ENCODE assay signal across 17 cellular contexts in the genomic region with DNA sequence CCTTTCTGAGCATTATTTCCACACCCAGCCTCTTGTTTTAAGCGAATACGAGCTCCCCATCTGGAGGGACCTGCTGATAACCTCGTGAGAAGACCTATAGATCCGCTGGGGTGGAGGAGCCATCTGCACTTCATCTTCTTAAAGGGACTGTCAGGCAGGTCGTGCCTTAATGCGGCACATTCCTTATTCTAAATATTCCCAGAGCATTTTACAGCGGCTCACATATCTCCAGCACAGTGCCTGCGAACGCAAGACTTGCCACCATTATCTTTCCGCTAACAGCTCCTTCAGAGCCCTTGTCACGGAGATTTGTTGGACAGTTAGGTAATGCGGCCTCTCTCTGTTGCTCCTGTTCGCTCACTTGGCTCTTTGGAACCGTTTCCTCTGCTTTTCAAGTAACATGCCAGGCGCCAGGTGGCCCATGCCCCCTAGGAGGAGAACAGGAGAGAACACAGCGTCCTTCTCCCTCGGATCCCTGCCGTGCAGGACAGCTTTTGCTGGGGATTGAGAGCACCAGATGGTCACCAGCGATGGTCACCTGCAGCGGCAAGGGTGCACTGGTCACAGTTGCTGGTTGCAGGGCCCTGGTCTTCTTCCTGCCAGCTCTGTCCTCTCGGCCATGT.
"Had no signal": no experiment of that assay in that cellular context is flagged by ENCODE, and none has a peak within 500 bp of the region (broad histone marks: within the 10 kb centered on the region; RNA-seq: fewer than 3 reads in every experiment).

No MANE protein-coding gene starts in this region.

- H3K4me3 ChIP-seq: esophagus squamous epithelium, sigmoid colon had no signal

- H3K27ac ChIP-seq: brain microvascular endothelial cell, esophagus squamous epithelium, sigmoid colon, VCaP had no signal

- DNase-seq: activated CD4-positive, alpha-beta T cell treated with anti-CD3 and anti-CD28 coated beads for 4 hours; activated gamma-delta T cell treated with Interleukin-2 at 50 U/mL for 16 hours; activated naive CD8-positive, alpha-beta T cell treated with anti-CD3 and anti-CD28 coated beads for 36 hours; activated T-cell treated with anti-CD3 and anti-CD28 coated beads, Interleukin-2, amount 50 U/mL, for 24 hours; brain microvascular endothelial cell; esophagus squamous epithelium; foreskin fibroblast; glutamatergic neuron; left colon; mammary epithelial cell; sigmoid colon; stimulated activated CD4-positive, alpha-beta T cell treated with anti-CD3 and anti-CD28 coated beads, Interleukin-12 subunit alpha, Interleukin-12 subunit beta, amount 100 ng/mL, for 4 hours; stimulated activated CD4-positive, alpha-beta T cell treated with anti-CD3 and anti-CD28 coated beads, Interleukin-2, amount 100 ng/mL, for 48 hours; stimulated activated naive CD4-positive, alpha-beta T cell treated with Interleukin-2 at 50 U/mL for 16 hours; T1000; trophoblast cell had no signal

- H3K9me3 ChIP-seq: esophagus squamous epithelium, sigmoid colon had no signal

- ATAC-seq: left colon had no signal

- H3K27me3 ChIP-seq: brain microvascular endothelial cell, esophagus squamous epithelium, sigmoid colon had no signal
